10 cellular contexts compared by ENCODE assay signal in genomic region chr10:104332243-104333036, GRCh38. TPM values are rescaled to one million over a fixed set of nuclear protein-coding genes. Genes with fewer than 3 reads are reported as not detected.
A peak's percentile ranks its signal among the peaks of the same experiment; 100 is the strongest.
DNase-seq lines count a peak whose midpoint lies in the region; ATAC-seq, FAIRE-seq and TF ChIP-seq lines count a peak whose summit lies in the region.
"Had no signal": no experiment of that assay in that cellular context is flagged by ENCODE, and none has a peak within 500 bp of the region (broad histone marks: within the 10 kb centered on the region; RNA-seq: fewer than 3 reads in every experiment).

No MANE protein-coding gene starts in this region.

- 73 to 82% (median 81%) methylated on average over 11 of the region's 11 CpGs for WGBS in ovary, 3 donors
- 85 to 91% (median 89%) methylated on average over 11 of the region's 11 CpGs for WGBS in small intestine, 3 donors

- H3K4me1 Mint-ChIP-seq in CD14-positive monocyte: peaks cover 92% of the 10 kb centered on the region
- peaks cover 92% of the 10 kb centered on the region for H3K4me1 Mint-ChIP-seq in activated B cell treated with CpG ODN at 0.5 μM for 24 hours

- intact Hi-C loops in CD14-positive monocyte (cut with micrococcal nuclease) (no loop called here), activated B cell treated with CpG ODN at 0.5 μM for 24 hours (cut with micrococcal nuclease) (no loop called here), ovary (cut with DNase I) (loop anchor here in 1 of 4 donors (10.0 kb wide), 1 partner anchor 428 kb away; no protein-coding TSS in a partner anchor)

- no peak for FAIRE-seq in small intestine (lab: Jason Lieb, UNC)

- no peaks in the 10 kb centered on the region for H3K36me3 ChIP-seq in ovary
- H3K36me3 ChIP-seq in small intestine (ENCODE audit: control insufficient read depth in 2 of 2, insufficient read depth in 2 of 2, low read length in 2 of 2): no peaks in the 10 kb centered on the region

- CTCF ChIA-PET in activated B cell treated with CpG ODN at 0.5 μM for 24 hours (lab: Charles Lee): no interaction called here

- peak overlapping the region in 5 of 7 donors; percentile 36 to 86 (median 53) for H3K27ac Mint-ChIP-seq in CD14-positive monocyte
- peak overlapping the region; percentile 20 for H3K27ac Mint-ChIP-seq in activated B cell treated with CpG ODN at 0.5 μM for 24 hours

- H3K4me3 ChIP-seq in ovary: no peak overlapping the region
- no peak overlapping the region for H3K4me3 ChIP-seq in small intestine (ENCODE audit: low read depth in 1 of 2, low read length in 2 of 2)

- H3K27me3 Mint-ChIP-seq in CD14-positive monocyte (ENCODE audit: low read depth in 3 of 3): peaks cover 0 to 2% (median 2%) of the 10 kb centered on the region in 3 donors
- H3K27me3 Mint-ChIP-seq in activated B cell treated with CpG ODN at 0.5 μM for 24 hours: no peaks in the 10 kb centered on the region

- no peak for TF ChIP-seq EP300 in ovary (IDR thresholded peaks at IDR 0.05)

- H3K27me3 ChIP-seq in foreskin keratinocyte (no peaks in the 10 kb centered on the region), ovary (no peaks in the 10 kb centered on the region), small intestine (ENCODE audit: control insufficient read depth in 2 of 2, insufficient read depth in 2 of 2, low read length in 2 of 2) (no peaks in the 10 kb centered on the region)

- ATAC-seq in activated B cell treated with CpG ODN at 0.5 μM for 24 hours (ENCODE audit: low read depth): no peak
- no peak for ATAC-seq in foreskin keratinocyte
- ATAC-seq in HG02588 (IDR thresholded peaks at IDR 0.05; ENCODE audit: unreplicated experiment): no peak
- no peak for ATAC-seq in GM21825 (IDR thresholded peaks at IDR 0.05; ENCODE audit: unreplicated experiment)

- peaks cover 52% of the 10 kb centered on the region for H3K4me1 ChIP-seq in foreskin keratinocyte
- H3K4me1 ChIP-seq in ovary (ENCODE audit: insufficient read depth): peaks cover 45% of the 10 kb centered on the region
- H3K4me1 ChIP-seq in small intestine (ENCODE audit: control insufficient read depth in 2 of 2, insufficient read depth in 1 of 2, low read depth in 1 of 2, low read length in 1 of 2): peaks cover 4 to 28% of the 10 kb centered on the region in 2 donors

- peaks cover 41 to 60% of the 10 kb centered on the region in 2 donors for H3K36me3 Mint-ChIP-seq in CD14-positive monocyte
- peaks cover 19% of the 10 kb centered on the region for H3K36me3 Mint-ChIP-seq in activated B cell treated with CpG ODN at 0.5 μM for 24 hours (ENCODE audit: low read depth)

- no peak for DNase-seq in CD14-positive monocyte (ENCODE audit: low spot score)
- no peak for DNase-seq in activated B cell treated with CpG ODN at 0.5 μM for 24 hours
- DNase-seq in foreskin keratinocyte: no peak
- peak in 3 of 5 donors; percentile 7 to 17 (median 17) for DNase-seq in ovary
- DNase-seq in small intestine: no peak
- no peak for DNase-seq in NCI-H510A (lab: John Stamatoyannopoulos, UW)
- DNase-seq: GF-D8, NCI-H1694 treated with DMSO at 0.1 percent for 48 hours had no signal

- POLR2A ChIA-PET in activated B cell treated with CpG ODN at 0.5 μM for 24 hours (lab: Charles Lee): no interaction called here

- H3K27ac ChIP-seq in foreskin keratinocyte (peak overlapping the region; percentile 95), ovary (peak overlapping the region; percentile 24 to 86), small intestine (ENCODE audit: low read depth in 1 of 2, low read length in 1 of 2) (no peak overlapping the region)

- no peak for TF ChIP-seq POLR2A in ovary (IDR thresholded peaks at IDR 0.05)

- TF ChIP-seq CTCF in CD14-positive monocyte (IDR thresholded peaks at IDR 0.05) (no peak), activated B cell treated with CpG ODN at 0.5 μM for 24 hours (IDR thresholded peaks at IDR 0.05) (no peak), foreskin keratinocyte (conservative IDR thresholded peaks at IDR 0.05) (no peak), ovary (IDR thresholded peaks at IDR 0.05) (no peak)

- no peaks in the 10 kb centered on the region for H3K9me3 Mint-ChIP-seq in CD14-positive monocyte
- no peaks in the 10 kb centered on the region for H3K9me3 Mint-ChIP-seq in activated B cell treated with CpG ODN at 0.5 μM for 24 hours

- no peak overlapping the region for H3K4me3 Mint-ChIP-seq in CD14-positive monocyte
- no peak overlapping the region for H3K4me3 Mint-ChIP-seq in activated B cell treated with CpG ODN at 0.5 μM for 24 hours

- H3K9me3 ChIP-seq in ovary (no peaks in the 10 kb centered on the region), small intestine (ENCODE audit: control insufficient read depth, low read depth) (no peaks in the 10 kb centered on the region)

RNA-seq across cellular contexts. Expression of gene ITPRIP, which starts 5.8 kb away (rescaled TPM):
- polyA plus RNA-seq in CD14-positive monocyte (10 to 100 TPM; 27.5 to 35.7 TPM), foreskin keratinocyte (11.2 and 11.3 TPM in 2 replicates), ovary (10 to 100 TPM; 10.1 to 16.2 TPM), small intestine (1 to 10 TPM in 2 of 3 donors, under 1 TPM in 1; 0.67 to 10.0 (median 1.1) TPM)
- total RNA-seq in activated B cell treated with CpG ODN at 0.5 μM for 24 hours (21.3 and 26.1 TPM in 2 replicates), foreskin keratinocyte (12.3 and 12.4 TPM in 2 replicates), ovary (10 to 100 TPM; 15.7 to 38.1 (median 29.2) TPM)

RNA-seq across cellular contexts. Expression of gene CFAP58, which starts 21.2 kb away (rescaled TPM):
- polyA plus RNA-seq in CD14-positive monocyte (not detected), foreskin keratinocyte (0.25 and 0.48 TPM in 2 replicates), ovary (1 to 10 TPM in 1 of 2 donors, under 1 TPM in 1; 0.25 to 1.0 TPM), small intestine (under 1 TPM in 2 of 3 donors, not detected in 1; 0.07 to 0.27 TPM)
- total RNA-seq in activated B cell treated with CpG ODN at 0.5 μM for 24 hours (not detected in 2 replicates), foreskin keratinocyte (0.17 and 0.74 TPM in 2 replicates), ovary (1 to 10 TPM in 2 of 7 donors, under 1 TPM in 5; 0.17 to 7.9 (median 0.60) TPM)

Comparison
In these comparisons a context has a peak if more than half of its experiments do, and no peak if none do; other contexts are left out.
1. DNase-seq: peak in ovary (3 of 5); none in CD14-positive monocyte (single experiment), activated B cell treated with CpG ODN at 0.5 μM for 24 hours (single experiment), foreskin keratinocyte (0 of 2), small intestine (single experiment) and NCI-H510A (single experiment).
2. H3K27ac ChIP-seq: peak in foreskin keratinocyte (single experiment) and ovary (2 of 2); none in small intestine (0 of 2).